Comparison of ENCODE assay signal across 11 cellular contexts in the genomic region with DNA sequence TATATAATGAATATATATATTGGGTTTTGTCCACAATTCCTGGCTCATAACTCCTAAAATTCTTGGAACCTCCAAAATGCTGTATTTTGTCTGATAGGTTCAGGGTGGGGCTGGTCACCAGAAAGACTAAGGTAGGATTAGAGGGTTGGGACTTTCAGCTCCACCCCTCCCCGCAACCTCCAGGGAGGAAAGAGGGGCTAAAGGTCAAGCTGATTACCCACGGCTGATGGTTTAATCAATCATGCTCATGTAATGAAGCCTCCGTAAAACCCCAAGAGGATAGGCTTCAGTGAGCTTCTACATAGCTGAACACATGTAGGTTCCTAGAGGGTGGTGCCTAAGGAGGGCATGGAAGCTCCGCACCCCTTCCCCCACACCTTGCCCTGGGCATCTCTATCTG. TPM values are rescaled to one million over a fixed set of nuclear protein-coding genes. Genes with fewer than 3 reads are reported as not detected.
A peak's percentile ranks its signal among the peaks of the same experiment; 100 is the strongest.
DNase-seq lines count a peak whose midpoint lies in the region; ATAC-seq and TF ChIP-seq lines count a peak whose summit lies in the region.
"Had no signal": no experiment of that assay in that cellular context is flagged by ENCODE, and none has a peak within 500 bp of the region (broad histone marks: within the 10 kb centered on the region; RNA-seq: fewer than 3 reads in every experiment).

No MANE protein-coding gene starts in this region.

- no peak overlapping the region for H3K23ac ChIP-seq in trophoblast cell (ENCODE audit: low read length)

- H3K36me3 ChIP-seq in WERI-Rb-1 (peaks cover 6% of the 10 kb centered on the region), trophoblast cell (ENCODE audit: control insufficient read depth in 1 of 2, insufficient read depth in 2 of 2, low read length in 2 of 2) (no peaks in the 10 kb centered on the region)
- H3K36me3 ChIP-seq: BE2C had no signal

- POLR2A ChIA-PET in activated CD8-positive, alpha-beta T cell treated with anti-CD3 and anti-CD28 coated beads, Interleukin-2, amount 10 ng/mL, durations not matched to agents 7 days and 5 days (lab: Charles Lee) = interaction anchor here (0.6 to 5.8 kb wide), 3 partner anchors 70 to 271 kb away, joined by 5 to 55 read pairs (median 5); a partner anchor contains a TSS

- H3K4me1 ChIP-seq in trophoblast cell (ENCODE audit: control insufficient read depth in 1 of 2, insufficient read depth in 2 of 2, low read length in 2 of 2) = no peaks in the 10 kb centered on the region
- H3K4me1 ChIP-seq: Caco-2 had no signal

- no peak for ATAC-seq in activated CD8-positive, alpha-beta T cell treated with anti-CD3 and anti-CD28 coated beads, Interleukin-2, amount 10 ng/mL, durations not matched to agents 7 days and 5 days

- H3K4me2 ChIP-seq in trophoblast cell (ENCODE audit: low read length) = no peak overlapping the region
- H3K4me2 ChIP-seq: GM23338 had no signal

- H3K9me3 Mint-ChIP-seq in nephron progenitor cell = no peaks in the 10 kb centered on the region
- no peaks in the 10 kb centered on the region for H3K9me3 Mint-ChIP-seq in activated CD8-positive, alpha-beta T cell treated with anti-CD3 and anti-CD28 coated beads, Interleukin-2, amount 10 ng/mL, durations not matched to agents 7 days and 5 days (ENCODE audit: insufficient read depth)
- H3K9me3 Mint-ChIP-seq in chondrocyte (ENCODE audit: low read depth) = no peaks in the 10 kb centered on the region
- H3K9me3 Mint-ChIP-seq: CD4-positive, CD25-positive, alpha-beta regulatory T cell; CD8-positive, alpha-beta memory T cell; GM23338 had no signal

- H3K27me3 ChIP-seq in WERI-Rb-1 (ENCODE audit: insufficient read depth, low read depth, severe bottlenecking) (no peaks in the 10 kb centered on the region), trophoblast cell (ENCODE audit: insufficient read depth, low read length) (no peaks in the 10 kb centered on the region)
- H3K27me3 ChIP-seq: BE2C had no signal

- H2AFZ ChIP-seq in trophoblast cell (ENCODE audit: insufficient read depth, low read length, poor library complexity) = no peak overlapping the region
- H2AFZ ChIP-seq: GM23338 had no signal

- H3K4ac ChIP-seq in trophoblast cell (ENCODE audit: low read depth, low read length) = no peak overlapping the region

- no peak overlapping the region for H3K27ac ChIP-seq in WERI-Rb-1
- H3K27ac ChIP-seq in trophoblast cell (ENCODE audit: low read depth, low read length) = no peak overlapping the region

- H4K91ac ChIP-seq in trophoblast cell (ENCODE audit: low read depth, low read length) = no peak overlapping the region

- H3K27ac Mint-ChIP-seq in nephron progenitor cell (no peak overlapping the region), chondrocyte (ENCODE audit: unreplicated experiment) (no peak overlapping the region)
- no peak overlapping the region for H3K27ac Mint-ChIP-seq in activated CD8-positive, alpha-beta T cell treated with anti-CD3 and anti-CD28 coated beads, Interleukin-2, amount 10 ng/mL, durations not matched to agents 7 days and 5 days
- H3K27ac Mint-ChIP-seq: GM23338 had no signal

- H3K4me1 Mint-ChIP-seq in nephron progenitor cell (peaks cover 32% of the 10 kb centered on the region), chondrocyte (ENCODE audit: low read depth) (peaks cover 3% of the 10 kb centered on the region)
- peaks cover 31% of the 10 kb centered on the region for H3K4me1 Mint-ChIP-seq in activated CD8-positive, alpha-beta T cell treated with anti-CD3 and anti-CD28 coated beads, Interleukin-2, amount 10 ng/mL, durations not matched to agents 7 days and 5 days (ENCODE audit: low read depth)
- H3K4me1 Mint-ChIP-seq: GM23338 had no signal

- no peak overlapping the region for H2BK120ac ChIP-seq in trophoblast cell (ENCODE audit: insufficient read depth, low read length, poor library complexity)

- no peak overlapping the region for H2AK5ac ChIP-seq in trophoblast cell (ENCODE audit: low read length)

- TF ChIP-seq CTCF in WERI-Rb-1 (IDR thresholded peaks at IDR 0.05; ENCODE audit: low read depth, low read length) (no peak), nephron progenitor cell (IDR thresholded peaks at IDR 0.05) (no peak), chondrocyte (IDR thresholded peaks at IDR 0.05) (no peak)

- H3K9ac ChIP-seq in trophoblast cell (ENCODE audit: low read length) = no peak overlapping the region

- H2BK5ac ChIP-seq in trophoblast cell (ENCODE audit: low read depth, low read length, poor library complexity) = no peak overlapping the region

- H4K8ac ChIP-seq in trophoblast cell (ENCODE audit: low read depth, low read length) = no peak overlapping the region

- H3K9me3 ChIP-seq in WERI-Rb-1 (ENCODE audit: severe bottlenecking) (no peaks in the 10 kb centered on the region), trophoblast cell (ENCODE audit: insufficient read depth, low read depth, low read length) (peaks cover 2% of the 10 kb centered on the region)
- H3K9me3 ChIP-seq: BE2C, Caco-2 had no signal

- H3K18ac ChIP-seq in trophoblast cell (ENCODE audit: low read length) = no peak overlapping the region

- no peaks in the 10 kb centered on the region for H3K79me1 ChIP-seq in trophoblast cell (ENCODE audit: low read length)

- DNase-seq in NCI-H82 treated with DMSO at 0.1 percent for 48 hours (lab: John Stamatoyannopoulos, UW; ENCODE audit: unreplicated experiment) (peak; percentile 75), WERI-Rb-1 (peak; percentile 64), nephron progenitor cell (peak; percentile 46), trophoblast cell (no peak), chondrocyte (ENCODE audit: low spot score) (no peak)
- DNase-seq in activated CD8-positive, alpha-beta T cell treated with anti-CD3 and anti-CD28 coated beads, Interleukin-2, amount 10 ng/mL, durations not matched to agents 7 days and 5 days = no peak

- H2BK12ac ChIP-seq in trophoblast cell (ENCODE audit: low read length) = no peak overlapping the region

- H3K79me2 ChIP-seq in trophoblast cell (ENCODE audit: control insufficient read depth, insufficient read depth, low read length, poor library complexity) = no peaks in the 10 kb centered on the region

- no CpG with 5 or more reads among the region's 4 CpGs for WGBS in trophoblast cell (ENCODE audit: extremely low coverage, insufficient coverage, insufficient read length)

- H3K14ac ChIP-seq in trophoblast cell (ENCODE audit: low read length) = no peak overlapping the region

- H3K4me3 Mint-ChIP-seq in nephron progenitor cell (no peak overlapping the region), chondrocyte (ENCODE audit: unreplicated experiment) (no peak overlapping the region)
- H3K4me3 Mint-ChIP-seq in activated CD8-positive, alpha-beta T cell treated with anti-CD3 and anti-CD28 coated beads, Interleukin-2, amount 10 ng/mL, durations not matched to agents 7 days and 5 days = no peak overlapping the region
- H3K4me3 Mint-ChIP-seq: CD8-positive, alpha-beta memory T cell; GM23338 had no signal

- no peak overlapping the region for H3K4me3 ChIP-seq in WERI-Rb-1 (ENCODE audit: low read depth, low read length)
- no peak overlapping the region for H3K4me3 ChIP-seq in trophoblast cell (ENCODE audit: low read depth, low read length)
- H3K4me3 ChIP-seq: GM23338 had no signal

- H3K27me3 Mint-ChIP-seq in nephron progenitor cell (ENCODE audit: low read depth, poor library complexity) (peaks cover 3% of the 10 kb centered on the region), chondrocyte (ENCODE audit: low read depth) (no peaks in the 10 kb centered on the region)
- H3K27me3 Mint-ChIP-seq in activated CD8-positive, alpha-beta T cell treated with anti-CD3 and anti-CD28 coated beads, Interleukin-2, amount 10 ng/mL, durations not matched to agents 7 days and 5 days (ENCODE audit: low read depth) = no peaks in the 10 kb centered on the region
- H3K27me3 Mint-ChIP-seq: CD4-positive, CD25-positive, alpha-beta regulatory T cell had no signal

- CTCF ChIA-PET in activated CD8-positive, alpha-beta T cell treated with anti-CD3 and anti-CD28 coated beads, Interleukin-2, amount 10 ng/mL, durations not matched to agents 7 days and 5 days (lab: Charles Lee) = interaction anchor here (0.8 to 9.8 kb wide), 36 partner anchors 11 to 314 kb away, joined by 3 to 179 read pairs (median 5); a partner anchor contains a TSS

- H4K12ac ChIP-seq in trophoblast cell (ENCODE audit: low read depth, low read length) = no peak overlapping the region

- peaks cover 13% of the 10 kb centered on the region for H3K36me3 Mint-ChIP-seq in nephron progenitor cell (ENCODE audit: low read depth)
- H3K36me3 Mint-ChIP-seq in activated CD8-positive, alpha-beta T cell treated with anti-CD3 and anti-CD28 coated beads, Interleukin-2, amount 10 ng/mL, durations not matched to agents 7 days and 5 days (ENCODE audit: low read depth) = peaks cover 46% of the 10 kb centered on the region
- H3K36me3 Mint-ChIP-seq in chondrocyte (ENCODE audit: low read depth) = no peaks in the 10 kb centered on the region

RNA-seq across cellular contexts. Expression of a gene that starts 60.0 kb away (rescaled TPM):
- 8.8 and 10.1 TPM in 2 replicates for polyA plus RNA-seq in trophoblast cell (2013)
- 100 to 1,000 TPM; 111 to 119 TPM for total RNA-seq in activated CD8-positive, alpha-beta T cell treated with anti-CD3 and anti-CD28 coated beads, Interleukin-2, amount 10 ng/mL, durations not matched to agents 7 days and 5 days
- total RNA-seq in chondrocyte = 9.3 to 13.6 TPM (median 9.3 TPM) in 3 replicates

Comparison
In these comparisons a context has a peak if more than half of its experiments do, and no peak if none do; other contexts are left out.
1. DNase-seq: peak in NCI-H82 treated with DMSO at 0.1 percent for 48 hours (single experiment), WERI-Rb-1 (single experiment) and nephron progenitor cell (single experiment); none in trophoblast cell (0 of 2), activated CD8-positive, alpha-beta T cell treated with anti-CD3 and anti-CD28 coated beads, Interleukin-2, amount 10 ng/mL, durations not matched to agents 7 days and 5 days (single experiment) and chondrocyte (single experiment).